29 cellular contexts compared by ENCODE assay signal in genomic region chr11:70746351-70746750, GRCh38.
"Had no signal": no experiment of that assay in that cellular context is flagged by ENCODE, and none has a peak within 500 bp of the region (broad histone marks: within the 10 kb centered on the region; RNA-seq: fewer than 3 reads in every experiment).

No MANE protein-coding gene starts in this region.

- H3K27me3 Mint-ChIP-seq: type B pancreatic cell had no signal

- H3K4me1 Mint-ChIP-seq: naive B cell had no signal

- DNase-seq: caudate nucleus; colonic mucosa; effector CD8-positive, alpha-beta T cell; endodermal cell; foreskin fibroblast; gastrocnemius medialis; head of caudate nucleus; left ventricle myocardium superior; mesenchymal stem cell; mucosa of descending colon; naive B cell; occipital lobe; pancreas; retina; right lobe of liver; small intestine; stimulated activated CD4-positive, alpha-beta T cell treated with anti-CD3 and anti-CD28 coated beads, Interleukin-15, amount 100 ng/mL, for 24 hours; stimulated activated CD4-positive, alpha-beta T cell treated with anti-CD3 and anti-CD28 coated beads, Interleukin-2, amount 100 ng/mL, for 48 hours; stimulated activated naive CD4-positive, alpha-beta T cell; substantia nigra; testis; tibial artery had no signal

- H3K36me3 ChIP-seq: colonic mucosa, gastrocnemius medialis, pancreas, right lobe of liver, tibial artery had no signal

- H3K4me3 Mint-ChIP-seq: dendritic cell treated with granulocyte-macrophage colony-stimulating factor and Interleukin-4, amounts not matched to agents 40 ng/mL and 50 ng/mL, for 4 days; endodermal cell; mesothelial cell of epicardium; natural killer cell treated with Interleukin-12 subunit alpha and Interleukin-12 subunit beta and Interleukin-15 and Interleukin-18, amount 100 ng/mL, for 72 hours; type B pancreatic cell had no signal

- H3K4me1 ChIP-seq: colonic mucosa, gastrocnemius medialis, pancreas, right lobe of liver, testis, tibial artery had no signal

- ATAC-seq: esophagus mucosa; gastrocnemius medialis; left ventricle myocardium superior; mucosa of descending colon; natural killer cell treated with Interleukin-12 subunit alpha and Interleukin-12 subunit beta and Interleukin-15 and Interleukin-18, amount 100 ng/mL, for 72 hours; pancreas; right lobe of liver had no signal

- H3K27ac ChIP-seq: colonic mucosa, epithelial cell of prostate, gastrocnemius medialis, pancreas, right lobe of liver, testis, tibial artery had no signal

- FAIRE-seq: keratinocyte, pancreas, small intestine had no signal

- H3K9me3 ChIP-seq: colonic mucosa, testis had no signal

- H3K4me3 ChIP-seq: colonic mucosa, gastrocnemius medialis, mucosa of descending colon, pancreas, right lobe of liver, testis, tibial artery had no signal

- H3K27ac Mint-ChIP-seq: dendritic cell treated with granulocyte-macrophage colony-stimulating factor and Interleukin-4, amounts not matched to agents 40 ng/mL and 50 ng/mL, for 4 days; endodermal cell; mesothelial cell of epicardium; naive B cell; natural killer cell treated with Interleukin-12 subunit alpha and Interleukin-12 subunit beta and Interleukin-15 and Interleukin-18, amount 100 ng/mL, for 72 hours; type B pancreatic cell had no signal

- H3K27me3 ChIP-seq: colonic mucosa, pancreas, right lobe of liver, testis had no signal
